12 cellular contexts compared by ENCODE assay signal in the genomic region with DNA sequence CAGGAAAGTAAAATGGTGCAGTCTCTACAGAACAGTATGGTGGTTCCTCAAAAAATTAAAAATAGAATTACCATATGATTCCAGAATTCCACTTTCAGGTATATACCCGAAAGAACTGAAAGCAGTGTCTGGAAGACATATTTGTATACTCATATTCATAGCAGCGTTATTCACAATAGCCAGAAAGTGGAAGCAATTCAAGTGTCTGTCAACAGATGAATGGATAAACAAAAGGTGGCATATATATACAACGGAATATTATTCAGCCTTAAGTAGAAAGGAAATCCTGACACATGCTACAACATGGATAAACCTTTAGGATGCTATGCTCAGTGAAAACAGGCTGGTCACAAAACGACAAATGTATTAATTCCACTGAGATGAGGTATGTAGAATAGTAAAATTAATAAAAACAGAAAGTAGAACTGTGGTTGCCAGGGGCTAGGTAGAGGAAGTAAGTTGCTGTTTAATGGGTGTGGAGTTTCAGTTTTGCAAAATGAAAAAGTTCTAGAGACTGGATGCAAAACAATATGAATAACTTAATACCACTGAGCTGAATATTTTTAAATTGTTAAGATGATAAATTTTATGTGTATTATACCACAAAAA. TPM values are rescaled to one million over a fixed set of nuclear protein-coding genes. Genes with fewer than 3 reads are reported as not detected.
A peak's percentile ranks its signal among the peaks of the same experiment; 100 is the strongest.
DNase-seq lines count a peak whose midpoint lies in the region; ATAC-seq and TF ChIP-seq lines count a peak whose summit lies in the region.
"Had no signal": no experiment of that assay in that cellular context is flagged by ENCODE, and none has a peak within 500 bp of the region (broad histone marks: within the 10 kb centered on the region; RNA-seq: fewer than 3 reads in every experiment).

No MANE protein-coding gene starts in this region.

- ATAC-seq in activated CD4-positive, CD25-positive, alpha-beta regulatory T cell treated with anti-CD3 and anti-CD28 coated beads, Interleukin-2, amount 50 U/mL, for 24 hours: peak; percentile 76 to 89
- ATAC-seq in GM21717 (IDR thresholded peaks at IDR 0.05; ENCODE audit: unreplicated experiment) (peak; percentile 79), HG03457 (IDR thresholded peaks at IDR 0.05; ENCODE audit: unreplicated experiment) (peak; percentile 61), mucosa of descending colon (peak; percentile 31)
- ATAC-seq: heart left ventricle had no signal

- no peaks in the 10 kb centered on the region for H3K9me3 ChIP-seq in mucosa of descending colon
- H3K9me3 ChIP-seq: heart left ventricle had no signal

- no peak for DNase-seq in activated CD4-positive, CD25-positive, alpha-beta regulatory T cell (lab: John Stamatoyannopoulos, UW)
- DNase-seq in mucosa of descending colon (no peak), NCI-H510A (lab: John Stamatoyannopoulos, UW) (no peak), NCI-H187 (lab: John Stamatoyannopoulos, UW) (no peak), NCI-H2107 (lab: John Stamatoyannopoulos, UW) (no peak)
- DNase-seq: brain microvascular endothelial cell, heart left ventricle, NCI-H1436, posterior cingulate gyrus had no signal

- intact Hi-C loops in mucosa of descending colon (cut with DNase I, micrococcal nuclease): no loop called here

- TF ChIP-seq CTCF in mucosa of descending colon (IDR thresholded peaks at IDR 0.05): no peak

- H3K4me3 ChIP-seq in mucosa of descending colon: no peak overlapping the region

- H3K4me1 ChIP-seq in mucosa of descending colon (ENCODE audit: low read depth): no peaks in the 10 kb centered on the region

- H3K36me3 ChIP-seq in mucosa of descending colon (ENCODE audit: low read depth): peaks cover 5% of the 10 kb centered on the region

RNA-seq across cellular contexts. Expression of gene SAA1, which starts 14.5 kb away (rescaled TPM):
- 10 to 100 TPM in 1 of 3 donors, 1 to 10 TPM in 2; 3.9 to 11.3 (median 8.0) TPM for total RNA-seq in mucosa of descending colon

RNA-seq across cellular contexts. Expression of gene SAA2, which starts 32.1 kb away (rescaled TPM):
- total RNA-seq in mucosa of descending colon: 1 to 10 TPM; 1.3 to 2.0 (median 1.7) TPM

RNA-seq across cellular contexts. Expression of gene HPS5, which starts 41.4 kb away (rescaled TPM):
- total RNA-seq in mucosa of descending colon: 10 to 100 TPM in 2 of 3 donors, 1 to 10 TPM in 1; 9.8 to 16.6 (median 14.1) TPM

RNA-seq across cellular contexts. Expression of gene GTF2H1, which starts 41.8 kb away (rescaled TPM):
- 10 to 100 TPM; 32.8 to 43.3 (median 35.9) TPM for total RNA-seq in mucosa of descending colon

RNA-seq across cellular contexts. Expression of gene SAA4, which starts 43.9 kb away (rescaled TPM):
- not detected for total RNA-seq in mucosa of descending colon
- total RNA-seq: heart left ventricle had no signal

Comparison
In these comparisons a context has a peak if more than half of its experiments do, and no peak if none do; other contexts are left out.
1. ATAC-seq: peak in every context shown above with its lines; median percentile 82 in activated CD4-positive, CD25-positive, alpha-beta regulatory T cell treated with anti-CD3 and anti-CD28 coated beads, Interleukin-2, amount 50 U/mL, for 24 hours; 79 in GM21717; 61 in HG03457; 31 in mucosa of descending colon.